ENCODE assay signal across 18 cellular contexts in the genomic region with DNA sequence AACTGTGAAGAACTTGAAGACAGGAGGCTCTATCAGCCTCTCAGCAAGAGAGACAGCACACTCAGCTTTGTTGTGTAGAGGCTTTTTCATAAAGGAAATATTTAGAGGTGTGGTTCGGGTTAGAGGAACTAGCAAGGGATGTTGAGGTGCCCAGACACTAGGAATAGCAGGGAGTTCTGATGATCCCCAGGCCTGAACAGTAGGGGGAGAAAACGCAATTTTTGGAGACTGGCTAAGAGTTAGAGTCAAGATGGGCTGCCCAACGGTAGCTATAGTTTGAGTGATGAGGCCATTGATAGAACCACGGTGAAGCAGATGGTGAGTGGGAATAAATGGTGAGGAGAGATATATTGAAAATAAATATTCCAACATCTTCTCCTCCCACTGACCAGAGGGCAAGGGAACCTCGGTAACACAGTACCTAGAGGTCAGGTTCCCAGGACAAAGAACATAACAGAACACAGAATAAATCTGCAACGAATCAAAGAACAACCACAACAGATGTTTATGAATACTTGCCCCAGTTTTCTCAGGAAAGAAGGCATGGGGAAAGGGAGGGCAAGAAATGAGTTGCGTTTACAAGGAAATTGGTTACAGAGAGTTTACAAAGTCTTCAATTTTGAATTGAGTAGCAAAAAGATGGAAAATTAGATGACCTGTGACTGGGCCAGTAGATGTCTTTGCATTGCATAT.
"Had no signal": no experiment of that assay in that cellular context is flagged by ENCODE, and none has a peak within 500 bp of the region (broad histone marks: within the 10 kb centered on the region; RNA-seq: fewer than 3 reads in every experiment).

No MANE protein-coding gene starts in this region.

- ATAC-seq: gastrocnemius medialis; naive thymus-derived CD4-positive, alpha-beta T cell; right lobe of liver; stimulated activated memory B cell treated with anti-CD40 and anti-IgM and Interleukin-4, amounts not matched to agents 10 μg/mL and 1 μg/mL and 100 μg/mL, for 72 hours; stimulated activated naive CD8-positive, alpha-beta T cell treated with anti-CD3 and anti-CD28 coated beads, Interleukin-15, amount 100 ng/mL, for 72 hours; upper lobe of right lung had no signal

- H3K36me3 ChIP-seq: esophagus muscularis mucosa, gastrocnemius medialis, prostate gland, right lobe of liver, tibial nerve, upper lobe of right lung, vagina had no signal

- H3K36me3 Mint-ChIP-seq: naive thymus-derived CD4-positive, alpha-beta T cell; stimulated activated memory B cell treated with anti-CD40 and anti-IgM and Interleukin-4, amounts not matched to agents 10 μg/mL and 1 μg/mL and 100 μg/mL, for 72 hours had no signal

- H3K27ac Mint-ChIP-seq: naive thymus-derived CD4-positive, alpha-beta T cell; nephron progenitor cell; stimulated activated memory B cell treated with anti-CD40 and anti-IgM and Interleukin-4, amounts not matched to agents 10 μg/mL and 1 μg/mL and 100 μg/mL, for 72 hours had no signal

- H3K4me1 Mint-ChIP-seq: naive thymus-derived CD4-positive, alpha-beta T cell; nephron progenitor cell; stimulated activated memory B cell treated with anti-CD40 and anti-IgM and Interleukin-4, amounts not matched to agents 10 μg/mL and 1 μg/mL and 100 μg/mL, for 72 hours had no signal

- H3K27me3 ChIP-seq: gastrocnemius medialis, testis, vagina had no signal

- H3K4me3 ChIP-seq: dorsolateral prefrontal cortex, esophagus muscularis mucosa, gastrocnemius medialis, prostate gland, right lobe of liver, testis, tibial nerve, upper lobe of right lung, vagina had no signal

- H3K79me2 ChIP-seq: parathyroid adenoma had no signal

- H3K4me3 Mint-ChIP-seq: naive thymus-derived CD4-positive, alpha-beta T cell; nephron progenitor cell; stimulated activated memory B cell treated with anti-CD40 and anti-IgM and Interleukin-4, amounts not matched to agents 10 μg/mL and 1 μg/mL and 100 μg/mL, for 72 hours; stimulated activated naive CD8-positive, alpha-beta T cell treated with anti-CD3 and anti-CD28 coated beads, Interleukin-15, amount 100 ng/mL, for 72 hours had no signal

- H3K27ac ChIP-seq: dorsolateral prefrontal cortex, esophagus muscularis mucosa, gastrocnemius medialis, parathyroid adenoma, prostate gland, right lobe of liver, testis, tibial nerve, upper lobe of right lung, vagina had no signal

- H3K9me3 Mint-ChIP-seq: naive thymus-derived CD4-positive, alpha-beta T cell; nephron progenitor cell; stimulated activated memory B cell treated with anti-CD40 and anti-IgM and Interleukin-4, amounts not matched to agents 10 μg/mL and 1 μg/mL and 100 μg/mL, for 72 hours; stimulated activated naive CD8-positive, alpha-beta T cell treated with anti-CD3 and anti-CD28 coated beads, Interleukin-15, amount 100 ng/mL, for 72 hours had no signal

- H2AFZ ChIP-seq: parathyroid adenoma had no signal

- DNase-seq: cortex of kidney; dorsolateral prefrontal cortex; effector CD8-positive, alpha-beta T cell; gastrocnemius medialis; glutamatergic neuron; naive thymus-derived CD4-positive, alpha-beta T cell; nephron progenitor cell; right lobe of liver; stimulated activated CD4-positive, alpha-beta T cell treated with anti-CD3 and anti-CD28 coated beads, Interleukin-4, amount 100 ng/mL, for 24 hours; stimulated activated naive CD8-positive, alpha-beta T cell treated with anti-CD3 and anti-CD28 coated beads, Interleukin-15, amount 100 ng/mL, for 72 hours; testis; upper lobe of right lung had no signal

- H3K4me1 ChIP-seq: esophagus muscularis mucosa, gastrocnemius medialis, parathyroid adenoma, prostate gland, right lobe of liver, testis, upper lobe of right lung had no signal
